8 cellular contexts compared by ENCODE assay signal in genomic region chr4:3532714-3533336, GRCh38. TPM values are rescaled to one million over a fixed set of nuclear protein-coding genes. Genes with fewer than 3 reads are reported as not detected.
DNase-seq lines count a peak whose midpoint lies in the region; ATAC-seq and TF ChIP-seq lines count a peak whose summit lies in the region.

No MANE protein-coding gene starts in this region.

- POLR2A ChIA-PET in Caco-2 (lab: Charles Lee), result no interaction called here

- no peak overlapping the region for H3K27ac ChIP-seq in mesodermal cell (ENCODE audit: low read depth, low read length, severe bottlenecking)

- H3K27me3 ChIP-seq in Caco-2 (replicated peaks; ENCODE audit: control insufficient read depth, insufficient read depth, low read length), result no peaks in the 10 kb centered on the region

- intact Hi-C loops in Caco-2 (cut with micrococcal nuclease; ENCODE audit: unreplicated experiment), result no loop called here

- peaks cover 10% of the 10 kb centered on the region for H3K9me3 Mint-ChIP-seq in Caco-2 (ENCODE audit: unreplicated experiment)

- H3K4me1 Mint-ChIP-seq in Caco-2 (ENCODE audit: low read depth, unreplicated experiment), result peaks cover 7% of the 10 kb centered on the region

- TF ChIP-seq CTCF in Caco-2 (IDR thresholded peaks at IDR 0.05; ENCODE audit: insufficient read depth in 1 of 2, low read depth in 1 of 2, low read length in 1 of 2, severe bottlenecking in 1 of 2, unreplicated experiment in 1 of 2) (no peak), choroid plexus epithelial cell (conservative IDR thresholded peaks at IDR 0.05; ENCODE audit: low read depth, low read length) (no peak)

- ATAC-seq in HG03139 (IDR thresholded peaks at IDR 0.05; ENCODE audit: unreplicated experiment), result peak; percentile 15
- no peak for ATAC-seq in HG03159 (IDR thresholded peaks at IDR 0.05; ENCODE audit: unreplicated experiment)
- ATAC-seq in GM19035 (IDR thresholded peaks at IDR 0.05; ENCODE audit: unreplicated experiment), result no peak

- H3K27ac Mint-ChIP-seq in Caco-2 (ENCODE audit: unreplicated experiment), result peak overlapping the region; percentile 97

- H3K4me3 ChIP-seq in Caco-2 (ENCODE audit: low read depth, low read length), result peak overlapping the region; percentile 95
- peak overlapping the region; percentile 96 for H3K4me3 ChIP-seq in choroid plexus epithelial cell (ENCODE audit: low read depth, low read length)
- H3K4me3 ChIP-seq in mesodermal cell (ENCODE audit: extremely low read depth, insufficient read depth, low read length, poor library complexity, severe bottlenecking), result peak overlapping the region; percentile 79

- H3K4me1 ChIP-seq in Caco-2, result peaks cover 14% of the 10 kb centered on the region
- H3K4me1 ChIP-seq in mesodermal cell (ENCODE audit: control insufficient read depth, insufficient read depth, low read length, poor library complexity, severe bottlenecking), result no peaks in the 10 kb centered on the region

- H3K36me3 ChIP-seq in Caco-2 (ENCODE audit: control insufficient read depth, insufficient read depth, low read length) (peaks cover 2% of the 10 kb centered on the region), mesodermal cell (ENCODE audit: control insufficient read depth, insufficient read depth, low read length) (peaks cover 23% of the 10 kb centered on the region)

- 20 to 28% methylated on average over 39 to 41 of the region's 42 CpGs for WGBS in mesodermal cell (ENCODE audit: insufficient coverage in 2 of 2), 2 experiments

- BruUV-seq in Caco-2 (replicated peaks; lab: Mats Ljungman, UMichigan), result no TSS peak

- peaks cover 4% of the 10 kb centered on the region for H3K27me3 Mint-ChIP-seq in Caco-2 (ENCODE audit: insufficient read depth, unreplicated experiment)

- peak overlapping the region; percentile 88 for H3K4me3 Mint-ChIP-seq in Caco-2 (ENCODE audit: unreplicated experiment)

- peaks cover 45% of the 10 kb centered on the region for H3K36me3 Mint-ChIP-seq in Caco-2 (ENCODE audit: insufficient read depth, unreplicated experiment)

- CTCF ChIA-PET in Caco-2 (lab: Charles Lee), result no interaction called here

- DNase-seq in Caco-2 (no peak), choroid plexus epithelial cell (ENCODE audit: low read depth) (no peak), A172 (ENCODE audit: low spot score) (no peak), SIG-M5 treated with dmso at 0.1 percent for 504 hours (lab: John Stamatoyannopoulos, UW; ENCODE audit: unreplicated experiment) (no peak)

- no peaks in the 10 kb centered on the region for H3K9me3 ChIP-seq in Caco-2
- no peaks in the 10 kb centered on the region for H3K9me3 ChIP-seq in mesodermal cell (ENCODE audit: control insufficient read depth, low read length)

RNA-seq across cellular contexts. Expression of gene LRPAP1, which starts 0.6 kb away (rescaled TPM):
- 211 and 224 TPM in 2 replicates for total RNA-seq in Caco-2 (2022)
- polyA plus RNA-seq in mesodermal cell (2013, experiment 1 of 2), result 126 TPM
- polyA plus RNA-seq in mesodermal cell (2013, experiment 2 of 2), result 113 TPM
- 116 and 171 TPM in 2 replicates for total RNA-seq in A172 (2014; rRNA removed; shearing (Covaris generic))
